Comparison of ENCODE assay signal across 19 cellular contexts in the genomic region with DNA sequence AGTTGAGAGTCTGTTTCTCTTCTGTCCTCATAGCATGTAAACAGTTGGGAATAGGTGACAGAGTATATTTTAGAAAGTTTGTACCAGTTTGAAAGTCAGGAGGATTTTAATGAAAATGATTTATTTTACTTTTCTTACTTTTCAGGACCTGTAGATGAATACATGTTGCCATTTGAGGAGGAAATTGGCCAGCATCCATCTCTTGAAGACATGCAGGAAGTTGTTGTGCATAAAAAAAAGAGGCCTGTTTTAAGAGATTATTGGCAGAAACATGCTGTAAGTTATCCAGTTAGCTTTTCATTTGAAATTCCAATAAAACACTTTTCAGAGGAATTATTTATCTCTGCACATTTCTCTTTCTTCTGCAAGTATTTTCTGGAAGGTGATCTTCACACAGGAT.
DNase-seq lines count a peak whose midpoint lies in the region; ATAC-seq and TF ChIP-seq lines count a peak whose summit lies in the region.
"Had no signal": no experiment of that assay in that cellular context is flagged by ENCODE, and none has a peak within 500 bp of the region (broad histone marks: within the 10 kb centered on the region; RNA-seq: fewer than 3 reads in every experiment).

No MANE protein-coding gene starts in this region.

- H3K4me3 ChIP-seq in HFF-Myc (replicated peaks; ENCODE audit: low read depth, low read length): no peak overlapping the region
- H3K4me3 ChIP-seq: breast epithelium, sigmoid colon, transverse colon had no signal

- H3K4me1 ChIP-seq in foreskin keratinocyte: no peaks in the 10 kb centered on the region
- H3K4me1 ChIP-seq: breast epithelium had no signal

- peaks cover 42% of the 10 kb centered on the region for H3K36me3 Mint-ChIP-seq in CD4-positive, alpha-beta T cell (ENCODE audit: low read depth)

- no peak overlapping the region for H3K4me3 Mint-ChIP-seq in CD4-positive, alpha-beta T cell
- H3K4me3 Mint-ChIP-seq: activated CD8-positive, alpha-beta T cell treated with anti-CD3 and anti-CD28 coated beads for 36 hours; stimulated activated naive CD8-positive, alpha-beta T cell treated with anti-CD3 and anti-CD28 coated beads, Interleukin-15, Interleukin-2, amounts not matched to agents 100 ng/mL and 50 ng/mL, for 24 hours; T-helper 1 cell treated with Interleukin-12 subunit alpha and Interleukin-12 subunit beta and Interleukin-4 antibody, amounts not matched to agents 30 μg/mL and 1 μg/mL, for 36 hours had no signal

- TF ChIP-seq CTCF in CD4-positive, alpha-beta T cell (IDR thresholded peaks at IDR 0.05): no peak
- TF ChIP-seq CTCF in HFF-Myc (IDR thresholded peaks at IDR 0.05; ENCODE audit: low read depth, low read length, missing control alignments) (no peak), foreskin keratinocyte (conservative IDR thresholded peaks at IDR 0.05) (no peak)

- H3K9me3 ChIP-seq in CD4-positive, alpha-beta T cell (ENCODE audit: control insufficient read depth, low read length): no peaks in the 10 kb centered on the region
- H3K9me3 ChIP-seq: breast epithelium, sigmoid colon, transverse colon had no signal

- ATAC-seq in CD4-positive, alpha-beta T cell (ENCODE audit: poor library complexity): no peak
- ATAC-seq in foreskin keratinocyte (no peak), GM18870 (IDR thresholded peaks at IDR 0.05; ENCODE audit: unreplicated experiment) (no peak)
- ATAC-seq: activated CD8-positive, alpha-beta T cell treated with anti-CD3 and anti-CD28 coated beads for 36 hours; Right ventricle myocardium inferior had no signal

- no peaks in the 10 kb centered on the region for H3K27me3 ChIP-seq in CD4-positive, alpha-beta T cell (ENCODE audit: control insufficient read depth, insufficient read depth, low read length)
- H3K27me3 ChIP-seq in foreskin keratinocyte: no peaks in the 10 kb centered on the region
- H3K27me3 ChIP-seq: breast epithelium, sigmoid colon, transverse colon had no signal

- intact Hi-C loops in CD4-positive, alpha-beta T cell (cut with DNase I, micrococcal nuclease): no loop called here

- DNase-seq in CD4-positive, alpha-beta T cell: no peak
- DNase-seq in HFF-Myc (ENCODE audit: extremely low read depth, low read depth): peak; percentile 11
- peak; percentile 66 for DNase-seq in dermis blood vessel endothelial cell
- DNase-seq in lung microvascular endothelial cell (ENCODE audit: low read depth in 2 of 2): peak; percentile 51 to 73
- no peak for DNase-seq in activated CD8-positive, alpha-beta memory T cell treated with anti-CD3 and anti-CD28 coated beads, Interleukin-2, amount 50 U/mL, for 4 hours
- no peak for DNase-seq in foreskin keratinocyte
- no peak for DNase-seq in islet precursor cell
- DNase-seq: activated CD8-positive, alpha-beta T cell treated with anti-CD3 and anti-CD28 coated beads for 36 hours; COR-L47; NCI-H1048; NCI-H524 treated with DMSO at 0.1 percent for 48 hours; sigmoid colon; transverse colon had no signal

- H3K4me1 Mint-ChIP-seq in CD4-positive, alpha-beta T cell (ENCODE audit: low read depth): peaks cover 26% of the 10 kb centered on the region

- no peaks in the 10 kb centered on the region for H3K9me3 Mint-ChIP-seq in CD4-positive, alpha-beta T cell
- H3K9me3 Mint-ChIP-seq: activated CD8-positive, alpha-beta T cell treated with anti-CD3 and anti-CD28 coated beads for 36 hours; stimulated activated naive CD8-positive, alpha-beta T cell treated with anti-CD3 and anti-CD28 coated beads, Interleukin-15, Interleukin-2, amounts not matched to agents 100 ng/mL and 50 ng/mL, for 24 hours; T-helper 1 cell treated with Interleukin-12 subunit alpha and Interleukin-12 subunit beta and Interleukin-4 antibody, amounts not matched to agents 30 μg/mL and 1 μg/mL, for 36 hours had no signal

- H3K27me3 Mint-ChIP-seq in CD4-positive, alpha-beta T cell: no peaks in the 10 kb centered on the region
- H3K27me3 Mint-ChIP-seq: activated CD8-positive, alpha-beta T cell treated with anti-CD3 and anti-CD28 coated beads for 36 hours; stimulated activated naive CD8-positive, alpha-beta T cell treated with anti-CD3 and anti-CD28 coated beads, Interleukin-15, Interleukin-2, amounts not matched to agents 100 ng/mL and 50 ng/mL, for 24 hours had no signal

- no peak overlapping the region for H3K27ac ChIP-seq in CD4-positive, alpha-beta T cell (ENCODE audit: low read depth, low read length)
- no peak overlapping the region for H3K27ac ChIP-seq in foreskin keratinocyte
- H3K27ac ChIP-seq: breast epithelium, KMS-11, sigmoid colon, transverse colon had no signal

- H3K27ac Mint-ChIP-seq in CD4-positive, alpha-beta T cell: peak overlapping the region; percentile 61
- H3K27ac Mint-ChIP-seq: activated CD8-positive, alpha-beta T cell treated with anti-CD3 and anti-CD28 coated beads for 36 hours; stimulated activated naive CD8-positive, alpha-beta T cell treated with anti-CD3 and anti-CD28 coated beads, Interleukin-15, Interleukin-2, amounts not matched to agents 100 ng/mL and 50 ng/mL, for 24 hours; T-helper 1 cell treated with Interleukin-12 subunit alpha and Interleukin-12 subunit beta and Interleukin-4 antibody, amounts not matched to agents 30 μg/mL and 1 μg/mL, for 36 hours had no signal

- CTCF ChIA-PET in CD4-positive, alpha-beta T cell (lab: Charles Lee): interaction anchor here (1.5 kb wide), 1 partner anchor 15 kb away, joined by 3 read pairs; no protein-coding TSS in a partner anchor

- POLR2A ChIA-PET in CD4-positive, alpha-beta T cell (lab: Charles Lee): no interaction called here

Comparison
In these comparisons a context has a peak if more than half of its experiments do, and no peak if none do; other contexts are left out.
1. DNase-seq: peak in HFF-Myc (single experiment), dermis blood vessel endothelial cell (single experiment) and lung microvascular endothelial cell (2 of 2); none in CD4-positive, alpha-beta T cell (0 of 10), activated CD8-positive, alpha-beta memory T cell treated with anti-CD3 and anti-CD28 coated beads, Interleukin-2, amount 50 U/mL, for 4 hours (single experiment), foreskin keratinocyte (0 of 2) and islet precursor cell (single experiment).